In genomic region chr3:3447671-3448070, GRCh38 we compare ENCODE assay signal across 21 cellular contexts.
"Had no signal": no experiment of that assay in that cellular context is flagged by ENCODE, and none has a peak within 500 bp of the region (broad histone marks: within the 10 kb centered on the region; RNA-seq: fewer than 3 reads in every experiment).

No MANE protein-coding gene starts in this region.

- H3K27me3 Mint-ChIP-seq: memory B cell had no signal

- H3K27me3 ChIP-seq: heart left ventricle, neutrophil, pancreas, right atrium auricular region, sigmoid colon, stomach, thyroid gland had no signal

- H3K27ac Mint-ChIP-seq: memory B cell; natural killer cell treated with Interleukin-12 subunit alpha and Interleukin-12 subunit beta and Interleukin-15 and Interleukin-18, amount 100 ng/mL, for 72 hours; stimulated activated effector memory CD8-positive, alpha-beta T cell treated with anti-CD3 and anti-CD28 coated beads, Interleukin-12 subunit alpha, Interleukin-12 subunit beta, amount 100 ng/mL, for 72 hours had no signal

- H3K4me1 ChIP-seq: heart left ventricle, pancreas, right atrium auricular region, sigmoid colon, stomach had no signal

- H3K36me3 ChIP-seq: heart left ventricle, neutrophil, pancreas, right atrium auricular region, sigmoid colon, stomach, thyroid gland had no signal

- H3K36me3 Mint-ChIP-seq: memory B cell; natural killer cell treated with Interleukin-12 subunit alpha and Interleukin-12 subunit beta and Interleukin-15 and Interleukin-18, amount 100 ng/mL, for 72 hours; stimulated activated effector memory CD8-positive, alpha-beta T cell treated with anti-CD3 and anti-CD28 coated beads, Interleukin-12 subunit alpha, Interleukin-12 subunit beta, amount 100 ng/mL, for 72 hours had no signal

- H3K9me3 Mint-ChIP-seq: natural killer cell treated with Interleukin-12 subunit alpha and Interleukin-12 subunit beta and Interleukin-15 and Interleukin-18, amount 100 ng/mL, for 72 hours had no signal

- H3K27ac ChIP-seq: coronary artery, heart left ventricle, neutrophil, pancreas, right atrium auricular region, sigmoid colon, stomach, thyroid gland had no signal

- H3K4me3 ChIP-seq: coronary artery, heart left ventricle, lung, pancreas, right atrium auricular region, sigmoid colon, stomach, thyroid gland had no signal

- H3K4me1 Mint-ChIP-seq: neural crest cell; stimulated activated effector memory CD8-positive, alpha-beta T cell treated with anti-CD3 and anti-CD28 coated beads, Interleukin-12 subunit alpha, Interleukin-12 subunit beta, amount 100 ng/mL, for 72 hours had no signal

- H3K9me3 ChIP-seq: heart left ventricle, neutrophil, pancreas, right atrium auricular region, sigmoid colon, stomach, thyroid gland had no signal

- DNase-seq: dermis blood vessel endothelial cell; effector memory CD4-positive, alpha-beta T cell; heart left ventricle; hippocampal formation; islet precursor cell; kidney glomerular epithelial cell; pancreas; sigmoid colon; stimulated activated CD4-positive, alpha-beta T cell treated with anti-CD3 and anti-CD28 coated beads, Interleukin-2, amount 100 ng/mL, for 24 hours; stimulated activated CD4-positive, alpha-beta T cell treated with anti-CD3 and anti-CD28 coated beads, Interleukin-4, amount 100 ng/mL, for 24 hours; stimulated activated naive CD4-positive, alpha-beta T cell treated with Interleukin-2 at 50 U/mL for 16 hours; stomach had no signal

- H3K4me3 Mint-ChIP-seq: memory B cell; natural killer cell treated with Interleukin-12 subunit alpha and Interleukin-12 subunit beta and Interleukin-15 and Interleukin-18, amount 100 ng/mL, for 72 hours; neural crest cell; stimulated activated effector memory CD8-positive, alpha-beta T cell treated with anti-CD3 and anti-CD28 coated beads, Interleukin-12 subunit alpha, Interleukin-12 subunit beta, amount 100 ng/mL, for 72 hours had no signal
